ENCODE assay signal across 13 cellular contexts in genomic region chr22:22468794-22469469, GRCh38. TPM values are rescaled to one million over a fixed set of nuclear protein-coding genes. Genes with fewer than 3 reads are reported as not detected.
"Had no signal": no experiment of that assay in that cellular context is flagged by ENCODE, and none has a peak within 500 bp of the region (broad histone marks: within the 10 kb centered on the region; RNA-seq: fewer than 3 reads in every experiment).

No MANE protein-coding gene starts in this region.

RNA-seq across cellular contexts. Expression of gene ZNF280B, which starts 39.6 kb away (rescaled TPM):
- total RNA-seq: thoracic aorta had no signal

RNA-seq across cellular contexts. Expression of gene ZNF280A, which starts 51.1 kb away (rescaled TPM):
- total RNA-seq: stomach, subcutaneous adipose tissue, suprapubic skin, temporal lobe, thoracic aorta, thyroid gland, transverse colon, upper lobe of left lung, upper lobe of right lung, ureter, urinary bladder, uterus, vagina had no signal
- polyA plus RNA-seq: stomach, urinary bladder had no signal
